Comparison of ENCODE assay signal across 30 cellular contexts in genomic region chr7:123183431-123183830, GRCh38. TPM values are rescaled to one million over a fixed set of nuclear protein-coding genes. Genes with fewer than 3 reads are reported as not detected.
"Had no signal": no experiment of that assay in that cellular context is flagged by ENCODE, and none has a peak within 500 bp of the region (broad histone marks: within the 10 kb centered on the region; RNA-seq: fewer than 3 reads in every experiment).

No MANE protein-coding gene starts in this region.

- DNase-seq: hypothalamus; immature natural killer cell; left ventricle myocardium inferior; naive thymus-derived CD8-positive, alpha-beta T cell; nucleus accumbens; pancreas; posterior cingulate gyrus; retina; right cardiac atrium; sigmoid colon; small intestine; stimulated activated CD4-positive, alpha-beta T cell treated with anti-CD3 and anti-CD28 coated beads, Interleukin-1b, Interleukin-23, amount 100 ng/mL, for 48 hours; stimulated activated CD4-positive, alpha-beta T cell treated with anti-CD3 and anti-CD28 coated beads, Interleukin-2, amount 100 ng/mL, for 48 hours; stimulated activated CD4-positive, alpha-beta T cell treated with anti-CD3 and anti-CD28 coated beads, Interleukin-4, amount 100 ng/mL, for 4 hours; stimulated activated CD8-positive, alpha-beta memory T cell treated with anti-CD3 and anti-CD28 coated beads, Interleukin-4, amount 100 ng/mL, for 48 hours; stimulated activated naive CD4-positive, alpha-beta T cell treated with Interleukin-2 at 50 U/mL for 16 hours; stimulated activated naive CD8-positive, alpha-beta T cell treated with anti-CD3 and anti-CD28 coated beads, Interleukin-15, amount 100 ng/mL, for 72 hours; substantia nigra; upper lobe of left lung had no signal

- H3K27ac ChIP-seq: left ventricle myocardium inferior, pancreas, prostate gland, sigmoid colon, tibial nerve, upper lobe of left lung, vagina had no signal

- H3K27me3 ChIP-seq: pancreas, sigmoid colon, tibial nerve, upper lobe of left lung, vagina had no signal

- H3K4me1 ChIP-seq: left ventricle myocardium inferior, pancreas, prostate gland, sigmoid colon, tibial nerve, upper lobe of left lung, vagina had no signal

- H3K36me3 ChIP-seq: left ventricle myocardium inferior, pancreas, prostate gland, sigmoid colon, tibial nerve, upper lobe of left lung, vagina had no signal

- H3K4me3 ChIP-seq: left ventricle myocardium inferior, lung, pancreas, prostate gland, sigmoid colon, tibial nerve, upper lobe of left lung, vagina had no signal

- H3K9me3 ChIP-seq: pancreas, prostate gland, vagina had no signal

RNA-seq across cellular contexts. Expression of gene SLC13A1, which starts 16.3 kb away (rescaled TPM):
- total RNA-seq: kidney epithelial cell; left ventricle myocardium inferior; lower leg skin; lung; mesenteric fat pad; naive thymus-derived CD8-positive, alpha-beta T cell; neural crest cell; osteoblast; prostate gland; right cardiac atrium; sigmoid colon; temporal lobe; tibial nerve; upper lobe of left lung; urinary bladder; vagina had no signal
- polyA plus RNA-seq: immature natural killer cell; lung; naive thymus-derived CD8-positive, alpha-beta T cell; right cardiac atrium; urinary bladder had no signal
